Comparison of ENCODE assay signal across 17 cellular contexts in genomic region chr7:71016387-71016786, GRCh38.
"Had no signal": no experiment of that assay in that cellular context is flagged by ENCODE, and none has a peak within 500 bp of the region (broad histone marks: within the 10 kb centered on the region; RNA-seq: fewer than 3 reads in every experiment).

No MANE protein-coding gene starts in this region.

- DNase-seq: KBM-7, MV-4-11, NCI-H1048, NCI-H1105, NCI-H1417 treated with DMSO at 0.1 percent for 48 hours, NCI-H146, NCI-H1694 treated with DMSO at 0.1 percent for 48 hours, NCI-H1930, NCI-H2081, NCI-H2107, NCI-H2227 treated with DMSO at 0.1 percent for 48 hours, NCI-H524, NCI-H69, NCI-H774, RPMI8226, SHP77, SK-N-SH had no signal

- H3K4me2 ChIP-seq: SK-N-SH had no signal

- H3K9ac ChIP-seq: SK-N-SH had no signal

- H3K9me3 ChIP-seq: SK-N-SH had no signal
